ENCODE assay signal across 8 cellular contexts in genomic region chrX:14872851-14873675, GRCh38. TPM values are rescaled to one million over a fixed set of nuclear protein-coding genes. Genes with fewer than 3 reads are reported as not detected.
DNase-seq lines count a peak whose midpoint lies in the region; ATAC-seq, FAIRE-seq and TF ChIP-seq lines count a peak whose summit lies in the region.

Gene FANCB (minus strand): TSS chrX:14873069. CDS start chrX:14865510, 7,559 bp downstream.
Gene MOSPD2 (plus strand): TSS chrX:14873421. CDS start chrX:14873529, 108 bp downstream.

- peak within 1 kb of the TSS; percentile 85 for H2AFZ ChIP-seq in OCI-LY3 (ENCODE audit: low read depth, low read length)
- peak within 1 kb of the TSS; percentile 91 for H2AFZ ChIP-seq in endothelial cell of umbilical vein (ENCODE audit: low read depth, low read length)

- intact Hi-C loops in endothelial cell of umbilical vein (cut with micrococcal nuclease) = loop anchor here (1.0 to 10.0 kb wide), 5 partner anchors 18 to 1918 kb away; no protein-coding TSS in a partner anchor

- TF ChIP-seq POLR2A in endothelial cell of umbilical vein (IDR thresholded peaks at IDR 0.05; ENCODE audit: low read depth, low read length) = peak; percentile 26

- H3K9me3 ChIP-seq in OCI-LY3 (ENCODE audit: insufficient read depth, low read length) = no peaks in the 10 kb centered on the region
- H3K9me3 ChIP-seq in endothelial cell of umbilical vein (replicated peaks; ENCODE audit: control insufficient read depth, insufficient read depth, low read length) = no peaks in the 10 kb centered on the region

- no peaks in the 10 kb centered on the region for H3K9me1 ChIP-seq in endothelial cell of umbilical vein (replicated peaks; ENCODE audit: control insufficient read depth, extremely low read depth, insufficient read depth, low read length)

- 0 out of 2 replicates have a peak, but pooled peaks cover 5% of the 10 kb centered on the region for H4K20me1 ChIP-seq in OCI-LY3 (ENCODE audit: insufficient read depth, low read length)
- no peaks in the 10 kb centered on the region for H4K20me1 ChIP-seq in endothelial cell of umbilical vein (replicated peaks; ENCODE audit: control insufficient read depth, extremely low read depth, insufficient read depth, low read length)

- H3K4me3 ChIP-seq in OCI-LY3 (ENCODE audit: low read length) (peak within 1 kb of the TSS; percentile 89), endothelial cell of umbilical vein (replicated peaks in 1 of 3; ENCODE audit: insufficient read depth in 1 of 3, low read depth in 1 of 3, low read length in 3 of 3) (peak within 1 kb of the TSS; percentile 70 to 94 (median 92))

- H3K4me2 ChIP-seq in OCI-LY3 (ENCODE audit: low read length) (peak within 1 kb of the TSS; percentile 95), endothelial cell of umbilical vein (ENCODE audit: insufficient read depth, low read length) (peak within 1 kb of the TSS; percentile 87)

- peaks cover 16% of the 10 kb centered on the region for H3K4me1 ChIP-seq in OCI-LY3 (ENCODE audit: low read length)
- peaks cover 9% of the 10 kb centered on the region for H3K4me1 ChIP-seq in endothelial cell of umbilical vein (ENCODE audit: control insufficient read depth, extremely low read depth, insufficient read depth, low read length)

- no TSS peak for BruUV-seq in endothelial cell of umbilical vein (replicated peaks; lab: Mats Ljungman, UMichigan)

- FAIRE-seq in endothelial cell of umbilical vein (lab: Jason Lieb, UNC) = peak; percentile 85

- H3K36me3 ChIP-seq in OCI-LY3 (replicated peaks; ENCODE audit: low read depth, low read length) (peaks cover 10% of the 10 kb centered on the region), endothelial cell of umbilical vein (ENCODE audit: control insufficient read depth in 2 of 2, extremely low read depth in 1 of 2, insufficient read depth in 2 of 2, low read length in 2 of 2) (no peaks in the 10 kb centered on the region)

- H3K27me3 ChIP-seq in OCI-LY3 (ENCODE audit: low read depth, low read length) (no peaks in the 10 kb centered on the region), endothelial cell of umbilical vein (ENCODE audit: control insufficient read depth in 2 of 2, insufficient read depth in 2 of 2, low read length in 2 of 2) (no peaks in the 10 kb centered on the region)

- CTCF ChIA-PET in endothelial cell of umbilical vein (lab: Charles Lee) = no interaction called here

- peak within 1 kb of the TSS; percentile 90 for H3K9ac ChIP-seq in OCI-LY3 (ENCODE audit: low read length)
- peak within 1 kb of the TSS; percentile 93 for H3K9ac ChIP-seq in endothelial cell of umbilical vein (replicated peaks; ENCODE audit: extremely low read depth, insufficient read depth, low read length)

- peaks cover 60% of the 10 kb centered on the region for H3K79me2 ChIP-seq in OCI-LY3 (ENCODE audit: low read length)
- peaks cover 41% of the 10 kb centered on the region for H3K79me2 ChIP-seq in endothelial cell of umbilical vein (ENCODE audit: control insufficient read depth, insufficient read depth, low read length)

- ATAC-seq in GM21528 (IDR thresholded peaks at IDR 0.05; ENCODE audit: low FRiP score, unreplicated experiment) = peak; percentile 98

- POLR2A ChIA-PET in endothelial cell of umbilical vein (lab: Charles Lee) = no interaction called here

- no peak for TF ChIP-seq CTCF in OCI-LY3 (IDR thresholded peaks at IDR 0.05; ENCODE audit: low read depth, low read length)
- no peak for TF ChIP-seq CTCF in endothelial cell of umbilical vein (IDR thresholded peaks at IDR 0.05; ENCODE audit: extremely low read depth in 1 of 2, insufficient read depth in 1 of 2, low read depth in 1 of 2, low read length in 2 of 2)

- DNase-seq in DMS 273 treated with DMSO at 0.1 percent for 48 hours (lab: John Stamatoyannopoulos, UW) (peak; percentile 86), HuH-7.5 (ENCODE audit: low spot score) (peak; percentile 59), activated T-cell treated with anti-CD3 and anti-CD28 coated beads for 1 hour (ENCODE audit: low read depth) (peak; percentile 85), endothelial cell of umbilical vein (ENCODE audit: low read depth, low spot score) (peak; percentile 95), midbrain (lab: John Stamatoyannopoulos, UW) (peak; percentile 93)
- peak; percentile 90 to 91 for DNase-seq in stimulated activated CD8-positive, alpha-beta memory T cell treated with anti-CD3 and anti-CD28 coated beads, Interleukin-15, amount 100 ng/mL, for 48 hours (ENCODE audit: low read depth in 2 of 2)

- dilution Hi-C loops in endothelial cell of umbilical vein (cut with MboI; ENCODE audit: extremely low pct_ligation_motif_present, low sequenced_read_pairs) = no loop called here

- H3K27ac ChIP-seq in OCI-LY3 (ENCODE audit: low read length) (peak within 1 kb of the TSS; percentile 54), endothelial cell of umbilical vein (ENCODE audit: insufficient read depth, low read depth, low read length) (peak within 1 kb of the TSS; percentile 69)

TF ChIP-seq in endothelial cell of umbilical vein, 7 proteins besides CTCF, POLR2A, EP300 and RAD21:
- TF ChIP-seq POLR2AphosphoS5 (IDR thresholded peaks at IDR 0.05; ENCODE audit: insufficient read depth, low read depth, low read length) (peak; percentile 51), JUN (IDR thresholded peaks at IDR 0.05; ENCODE audit: borderline replicate concordance, insufficient read depth, insufficient read length, low read depth) (no peak)

RNA-seq across cellular contexts. Expression of gene FANCB, which starts in this region (rescaled TPM):
- 6.6 and 7.9 TPM in 2 replicates for total RNA-seq in endothelial cell of umbilical vein
- 0.64 and 1.3 TPM in 2 replicates for polyA plus RNA-seq in endothelial cell of umbilical vein
- polyA plus RNA-seq in endothelial cell of umbilical vein (2011; cell fraction: cytosol; rRNA removed) = 1.3 and 1.7 TPM in 2 replicates
- 6.0 and 6.4 TPM in 2 replicates for polyA plus RNA-seq in endothelial cell of umbilical vein (2011; cell fraction: nucleus; rRNA removed)
- polyA plus RNA-seq in endothelial cell of umbilical vein (2012) = 1.7 and 4.1 TPM in 2 replicates
- 2.7 and 2.9 TPM in 2 replicates for polyA minus RNA-seq in endothelial cell of umbilical vein
- 13.6 TPM for polyA minus RNA-seq in endothelial cell of umbilical vein (2011; cell fraction: cytosol; rRNA and poly(A)+ RNA removed)
- polyA minus RNA-seq in endothelial cell of umbilical vein (2011; cell fraction: nucleus; rRNA and poly(A)+ RNA removed) = 8.3 and 20.3 TPM in 2 replicates

RNA-seq across cellular contexts. Expression of gene MOSPD2, which starts in this region (rescaled TPM):
- 13.3 and 14.9 TPM in 2 replicates for total RNA-seq in endothelial cell of umbilical vein
- 3.7 and 4.9 TPM in 2 replicates for polyA plus RNA-seq in endothelial cell of umbilical vein
- polyA plus RNA-seq in endothelial cell of umbilical vein (2011; cell fraction: cytosol; rRNA removed) = 5.8 and 6.4 TPM in 2 replicates
- 11.8 and 16.9 TPM in 2 replicates for polyA plus RNA-seq in endothelial cell of umbilical vein (2011; cell fraction: nucleus; rRNA removed)
- polyA plus RNA-seq in endothelial cell of umbilical vein (2012) = 14.8 and 15.3 TPM in 2 replicates
- 16.6 and 16.9 TPM in 2 replicates for polyA minus RNA-seq in endothelial cell of umbilical vein
- polyA minus RNA-seq in endothelial cell of umbilical vein (2011; cell fraction: cytosol; rRNA and poly(A)+ RNA removed) = 14.3 TPM
- 30.6 and 46.0 TPM in 2 replicates for polyA minus RNA-seq in endothelial cell of umbilical vein (2011; cell fraction: nucleus; rRNA and poly(A)+ RNA removed)

Comparison
In these comparisons a context has a peak if more than half of its experiments do, and no peak if none do; other contexts are left out.
1. Peak in every context shown above with its lines: DNase-seq, ATAC-seq, H3K4me3 ChIP-seq and H3K27ac ChIP-seq.